ENCODE assay signal across 8 cellular contexts in the genomic region with DNA sequence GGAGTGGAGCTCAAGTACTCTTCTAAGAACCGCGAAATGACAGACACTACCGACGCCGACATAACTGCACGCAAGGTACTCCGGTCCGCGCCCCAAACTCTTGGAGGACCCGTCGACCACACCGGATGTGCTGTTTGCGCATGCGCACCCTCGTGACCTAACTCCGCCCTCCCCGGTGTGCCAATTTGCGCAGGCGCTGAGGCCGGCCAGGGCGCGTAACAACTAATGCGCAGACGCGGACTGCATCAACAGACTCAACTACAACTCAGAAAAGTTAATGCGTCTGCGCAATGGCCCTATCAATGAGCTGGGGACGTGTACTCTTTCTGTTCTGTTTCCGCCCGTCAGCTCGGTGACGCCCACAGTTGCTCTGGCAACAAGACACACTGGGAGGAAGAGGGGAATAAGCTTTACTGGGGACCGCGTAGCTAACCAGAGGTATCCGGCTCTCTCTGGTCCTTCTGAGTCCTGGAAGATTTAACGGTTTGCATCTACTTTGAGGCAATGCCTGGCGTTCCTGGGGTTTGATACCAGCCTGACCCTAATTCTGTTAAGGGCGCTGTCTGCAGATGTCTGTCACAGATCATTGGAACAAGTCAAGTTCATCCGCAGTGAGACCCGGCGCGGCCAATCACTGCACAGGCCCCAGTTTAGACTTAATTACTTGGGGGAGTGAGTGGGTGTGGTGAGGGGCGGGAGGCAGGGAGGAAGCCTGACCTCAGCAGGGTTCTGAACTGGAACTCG. TPM values are rescaled to one million over a fixed set of nuclear protein-coding genes. Genes with fewer than 3 reads are reported as not detected.
DNase-seq lines count a peak whose midpoint lies in the region; ATAC-seq, FAIRE-seq and TF ChIP-seq lines count a peak whose summit lies in the region.

A gene (minus strand): TSS at position 129 of the 744 bp plus-strand sequence. CDS start 67 bp downstream, at position 62.

- H2BK5ac ChIP-seq in H1 (ENCODE audit: low read depth, low read length) = peak within 1 kb of the TSS; percentile 55

- peak within 1 kb of the TSS; percentile 82 for H3K27ac ChIP-seq in H1 (ENCODE audit: low read depth, low read length)

- H3K9ac ChIP-seq in NT2/D1 (ENCODE audit: insufficient read length, low read depth) (peak within 1 kb of the TSS; percentile 92), H1 (replicated peaks in 1 of 4; ENCODE audit: extremely low read depth in 1 of 4, low read depth in 3 of 4, low read length in 3 of 4) (peak within 1 kb of the TSS; percentile 69 to 87 (median 78))

- H2BK12ac ChIP-seq in H1 (ENCODE audit: low read depth, low read length) = peak within 1 kb of the TSS; percentile 35; the same call in 1 of the 2 replicates

- no peak for TF ChIP-seq RAD21 in H1 (IDR thresholded peaks at IDR 0.05 in 1 of 2, conservative IDR thresholded peaks at IDR 0.05 in 1 of 2; ENCODE audit: low read depth in 2 of 2, low read length in 2 of 2)

- H2BK20ac ChIP-seq in H1 (ENCODE audit: low read length) = no peak within 1 kb of the TSS

- no peak within 1 kb of the TSS for H4K5ac ChIP-seq in H1 (ENCODE audit: insufficient read length, low read depth, low read length)

- H4K20me1 ChIP-seq in H1 (replicated peaks in 1 of 2; ENCODE audit: control insufficient read depth in 1 of 2, insufficient read depth in 2 of 2, low read length in 2 of 2) = peaks cover 0 to 2% of the 10 kb centered on the region in 2 experiments

- WGBS in H1 (ENCODE audit: extremely low coverage in 1 of 2, insufficient coverage in 1 of 2, insufficient read length in 1 of 2, insufficient replicate concordance in 2 of 2, low coverage in 1 of 2, low lambda C conversion rate in 2 of 2, missing lambda C conversion rate in 1 of 2), 2 experiments = 2% methylated on average over 44 of the region's 44 CpGs; no CpG with 5 or more reads in 1 of the 2 experiments

- POLR2A ChIA-PET in H1 (lab: Charles Lee; ENCODE audit: partially characterized antibody) = interaction anchor here (0.6 to 2.7 kb wide), 8 partner anchors 9 to 329 kb away, joined by 3 to 22 read pairs (median 4); a partner anchor contains a TSS

- no peak; a peak in 1 of 3 replicates for TF ChIP-seq EP300 in H1 (IDR thresholded peaks at IDR 0.05; ENCODE audit: borderline replicate concordance in 1 of 2, low read depth in 2 of 2, low read length in 2 of 2)

- no peak within 1 kb of the TSS for H3K14ac ChIP-seq in H1 (ENCODE audit: insufficient read length)

- H3K4me3 Mint-ChIP-seq in activated CD8-positive, alpha-beta memory T cell treated with anti-CD3 and anti-CD28 coated beads, Interleukin-2, amount 10 ng/mL, durations not matched to agents 7 days and 5 days = peak within 1 kb of the TSS; percentile 86
- H3K4me3 Mint-ChIP-seq in memory B cell = peak within 1 kb of the TSS; percentile 87

- H4K8ac ChIP-seq in H1 (ENCODE audit: extremely low read depth, insufficient read depth, low read length) = peak within 1 kb of the TSS; percentile 91; the same call in 1 of the 2 replicates

- peaks cover 2 to 42% of the 10 kb centered on the region in 2 experiments for H3K79me2 ChIP-seq in H1 (ENCODE audit: control insufficient read depth in 1 of 2, insufficient read depth in 2 of 2, low read length in 2 of 2)

- H3K79me1 ChIP-seq in H1 (ENCODE audit: low read depth, low read length) = peaks cover 6% of the 10 kb centered on the region

- peaks cover 56% of the 10 kb centered on the region for H3K4me1 Mint-ChIP-seq in activated CD8-positive, alpha-beta memory T cell treated with anti-CD3 and anti-CD28 coated beads, Interleukin-2, amount 10 ng/mL, durations not matched to agents 7 days and 5 days
- H3K4me1 Mint-ChIP-seq in memory B cell = peaks cover 23% of the 10 kb centered on the region

- H3K36me3 ChIP-seq in NT2/D1 (ENCODE audit: insufficient read depth, insufficient read length, low read length) (peaks cover 23% of the 10 kb centered on the region), H1 (ENCODE audit: control insufficient read depth in 2 of 4, insufficient read depth in 4 of 4, low read length in 3 of 4) (no peaks in the 10 kb centered on the region)

- ATAC-seq in GM21381 (IDR thresholded peaks at IDR 0.05; ENCODE audit: unreplicated experiment) (peak; percentile 88), memory B cell (ENCODE audit: low read depth) (peak; percentile 88)
- ATAC-seq in activated CD8-positive, alpha-beta memory T cell treated with anti-CD3 and anti-CD28 coated beads, Interleukin-2, amount 10 ng/mL, durations not matched to agents 7 days and 5 days = peak; percentile 90

- H3K4me1 ChIP-seq in NT2/D1 (ENCODE audit: insufficient read depth, insufficient read length) = no peaks in the 10 kb centered on the region
- peaks cover 0 to 3% (median under 1%) of the 10 kb centered on the region in 4 experiments; a peak in 3 of 7 replicates for H3K4me1 ChIP-seq in H1 (replicated peaks in 1 of 4; ENCODE audit: control insufficient read depth in 3 of 4, insufficient read depth in 4 of 4, low read length in 3 of 4)

- H3K4ac ChIP-seq in H1 (replicated peaks; ENCODE audit: insufficient read length, low read depth, low read length) = no peak within 1 kb of the TSS

- no peak within 1 kb of the TSS for H2AK5ac ChIP-seq in H1 (ENCODE audit: low read depth, low read length)

- H2BK120ac ChIP-seq in H1 (replicated peaks; ENCODE audit: low read depth, low read length) = no peak within 1 kb of the TSS

- H3K9me3 ChIP-seq in NT2/D1 (ENCODE audit: insufficient read depth, low read length) (no peaks in the 10 kb centered on the region), H1 (ENCODE audit: insufficient read depth in 2 of 2, low read depth in 1 of 2, low read length in 1 of 2) (no peaks in the 10 kb centered on the region)

- no peak within 1 kb of the TSS for H2BK15ac ChIP-seq in H1 (ENCODE audit: low read length)

- peaks cover 6% of the 10 kb centered on the region for H3K23me2 ChIP-seq in H1 (ENCODE audit: low read depth, low read length)

- peak; percentile 99 for DNase-seq in COR-L47 (lab: John Stamatoyannopoulos, UW)
- DNase-seq in HUDEP-2 (lab: John Stamatoyannopoulos, UW; ENCODE audit: unreplicated experiment in 76 of 76) = peak in 75 of 76 experiments; percentile 65 to 100 (median 97)
- peak; percentile 94 for DNase-seq in NT2/D1 (ENCODE audit: low read depth, low spot score)
- peak; percentile 100 for DNase-seq in activated CD8-positive, alpha-beta memory T cell treated with anti-CD3 and anti-CD28 coated beads, Interleukin-2, amount 10 ng/mL, durations not matched to agents 7 days and 5 days
- peak; percentile 98 to 99 for DNase-seq in H1 (ENCODE audit: low read depth in 1 of 2, low spot score in 2 of 2)
- peak; percentile 99 to 100 for DNase-seq in memory B cell (ENCODE audit: low spot score in 2 of 2)
- peak; percentile 99 for DNase-seq in stimulated activated CD8-positive, alpha-beta memory T cell treated with anti-CD3 and anti-CD28 coated beads, Interleukin-12 subunit alpha, Interleukin-12 subunit beta, amount 100 ng/mL, for 24 hours (ENCODE audit: extremely low read depth)

- no peaks in the 10 kb centered on the region for H3K27me3 ChIP-seq in NT2/D1 (ENCODE audit: insufficient read depth, insufficient read length)
- H3K27me3 ChIP-seq in H1 (replicated peaks in 1 of 4; ENCODE audit: control insufficient read depth in 3 of 4, extremely low read depth in 1 of 4, insufficient read depth in 3 of 4, low read length in 3 of 4) = no peaks in the 10 kb centered on the region

- H3K23ac ChIP-seq in H1 (ENCODE audit: insufficient read length) = no peak within 1 kb of the TSS

- CTCF ChIA-PET in activated CD8-positive, alpha-beta memory T cell treated with anti-CD3 and anti-CD28 coated beads, Interleukin-2, amount 10 ng/mL, durations not matched to agents 7 days and 5 days (lab: Charles Lee) = interaction anchor here (0.6 to 14.7 kb wide), 25 partner anchors 9 to 1842 kb away, joined by 3 to 172 read pairs (median 4); a partner anchor contains a TSS
- CTCF ChIA-PET in H1 (lab: Charles Lee; ENCODE audit: partially characterized antibody) = interaction anchor here (0.6 to 3.1 kb wide), 11 partner anchors 9 to 352 kb away, joined by 3 to 19 read pairs (median 5); a partner anchor contains a TSS

- H3K27ac Mint-ChIP-seq in activated CD8-positive, alpha-beta memory T cell treated with anti-CD3 and anti-CD28 coated beads, Interleukin-2, amount 10 ng/mL, durations not matched to agents 7 days and 5 days = peak within 1 kb of the TSS; percentile 100
- peak within 1 kb of the TSS; percentile 100 for H3K27ac Mint-ChIP-seq in memory B cell

- no peak within 1 kb of the TSS for H3K56ac ChIP-seq in H1 (replicated peaks; ENCODE audit: insufficient read length, low read depth, low read length)

- peak; percentile 97 for FAIRE-seq in H1 (lab: Jason Lieb, UNC)

- no peak for TF ChIP-seq CTCF in H1 (IDR thresholded peaks at IDR 0.05; ENCODE audit: control extremely low read depth in 1 of 3, insufficient read depth in 1 of 3, low read depth in 1 of 3, low read length in 3 of 3)

- H3K9me3 Mint-ChIP-seq in activated CD8-positive, alpha-beta memory T cell treated with anti-CD3 and anti-CD28 coated beads, Interleukin-2, amount 10 ng/mL, durations not matched to agents 7 days and 5 days (ENCODE audit: low read depth) = no peaks in the 10 kb centered on the region
- no peaks in the 10 kb centered on the region for H3K9me3 Mint-ChIP-seq in memory B cell

- H4K91ac ChIP-seq in H1 (replicated peaks; ENCODE audit: insufficient read length, low read length) = no peak within 1 kb of the TSS

- peak within 1 kb of the TSS; percentile 90 for H2AFZ ChIP-seq in H1 (ENCODE audit: low read length)

- peak; percentile 9 to 84 for TF ChIP-seq POLR2A in H1 (IDR thresholded peaks at IDR 0.05; ENCODE audit: control extremely low read depth in 1 of 2, low read depth in 2 of 2, low read length in 2 of 2)

- peaks cover 12% of the 10 kb centered on the region for H3K36me3 Mint-ChIP-seq in activated CD8-positive, alpha-beta memory T cell treated with anti-CD3 and anti-CD28 coated beads, Interleukin-2, amount 10 ng/mL, durations not matched to agents 7 days and 5 days
- H3K36me3 Mint-ChIP-seq in memory B cell = peaks cover 3% of the 10 kb centered on the region

- H3K27me3 Mint-ChIP-seq in activated CD8-positive, alpha-beta memory T cell treated with anti-CD3 and anti-CD28 coated beads, Interleukin-2, amount 10 ng/mL, durations not matched to agents 7 days and 5 days = peaks cover 2% of the 10 kb centered on the region
- H3K27me3 Mint-ChIP-seq in memory B cell = no peaks in the 10 kb centered on the region

- H3K4me3 ChIP-seq in NT2/D1 (ENCODE audit: insufficient read length, low read depth) = peak within 1 kb of the TSS; percentile 94
- H3K4me3 ChIP-seq in H1 (ENCODE audit: extremely low read depth in 1 of 4, insufficient read depth in 2 of 4, low read depth in 3 of 4, low read length in 4 of 4) = peak within 1 kb of the TSS; percentile 81 to 99 (median 98)

- peak within 1 kb of the TSS; percentile 65 for H3K18ac ChIP-seq in H1 (ENCODE audit: extremely low read depth, low read length)

- peak within 1 kb of the TSS; percentile 80 to 88 for H3K4me2 ChIP-seq in H1 (ENCODE audit: insufficient read depth in 1 of 2, low read depth in 2 of 2, low read length in 2 of 2)

RNA-seq across cellular contexts. Expression of the gene that starts here (rescaled TPM):
- total RNA-seq in activated CD8-positive, alpha-beta memory T cell treated with anti-CD3 and anti-CD28 coated beads, Interleukin-2, amount 10 ng/mL, durations not matched to agents 7 days and 5 days = 100 to 1,000 TPM; 115 to 185 TPM
- 131 and 133 TPM in 2 replicates for total RNA-seq in H1 (2021; fragmentation: NEBNext Ultra II Directional; extraction: Animal tissue kit (Norgen Biotek cat#: 25700))
- 433 and 440 TPM in 2 replicates for polyA plus RNA-seq in H1 (2011; rRNA removed)
- polyA plus RNA-seq in H1 (2011; cell fraction: cytosol; rRNA removed) = 275 TPM
- 98.3 TPM for polyA plus RNA-seq in H1 (2011; cell fraction: nucleus; rRNA removed)
- 143 to 165 TPM (median 156 TPM) in 4 replicates for polyA plus RNA-seq in H1 (2012, experiment 1 of 2)
- 219 TPM for polyA plus RNA-seq in H1 (2012, experiment 2 of 2)
- polyA plus RNA-seq in H1 (2013, experiment 1 of 2) = 197 TPM
- 233 TPM for polyA plus RNA-seq in H1 (2013, experiment 2 of 2)
- 101 and 159 TPM in 2 replicates for polyA minus RNA-seq in H1 (2011; rRNA and poly(A)+ RNA removed)
- 50.4 TPM for polyA minus RNA-seq in H1 (2011; cell fraction: cytosol; rRNA and poly(A)+ RNA removed)
- polyA minus RNA-seq in H1 (2011; cell fraction: nucleus; rRNA and poly(A)+ RNA removed) = 34.9 TPM

Comparison
In these comparisons a context has a peak if more than half of its experiments do, and no peak if none do; other contexts are left out.
1. Peak in every context shown above with its lines: DNase-seq, ATAC-seq, H3K4me3 ChIP-seq and H3K27ac ChIP-seq.